In the genomic region with DNA sequence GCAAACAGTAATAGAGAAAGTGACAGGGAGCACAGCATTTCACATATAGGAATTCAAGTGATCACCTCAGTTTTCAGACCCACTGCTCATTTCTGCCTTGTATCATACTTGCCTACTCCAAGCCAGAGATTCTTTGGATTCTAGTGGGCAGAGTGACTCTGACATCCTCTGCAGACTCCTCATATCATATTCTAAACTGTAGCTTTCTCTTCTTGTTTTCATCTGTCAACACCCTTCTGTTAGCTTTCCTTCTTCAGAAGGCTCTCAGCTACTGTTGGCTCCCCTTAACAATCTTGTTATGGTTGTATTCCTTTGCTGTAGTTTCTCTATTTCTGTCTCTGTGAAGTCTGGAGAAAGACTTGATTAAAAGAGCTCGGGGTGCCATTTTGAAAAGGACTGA, we compare ENCODE assay signal across 2 cellular contexts.
TF ChIP-seq lines count a peak whose summit lies in the region.

No MANE protein-coding gene starts in this region.

TF ChIP-seq in IMR-90, 13 proteins besides CTCF, POLR2A, EP300 and RAD21:
- TF ChIP-seq, protein P1, sequence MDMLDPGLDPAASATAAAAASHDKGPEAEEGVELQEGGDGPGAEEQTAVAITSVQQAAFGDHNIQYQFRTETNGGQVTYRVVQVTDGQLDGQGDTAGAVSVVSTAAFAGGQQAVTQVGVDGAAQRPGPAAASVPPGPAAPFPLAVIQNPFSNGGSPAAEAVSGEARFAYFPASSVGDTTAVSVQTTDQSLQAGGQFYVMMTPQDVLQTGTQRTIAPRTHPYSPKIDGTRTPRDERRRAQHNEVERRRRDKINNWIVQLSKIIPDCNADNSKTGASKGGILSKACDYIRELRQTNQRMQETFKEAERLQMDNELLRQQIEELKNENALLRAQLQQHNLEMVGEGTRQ (IDR thresholded peaks at IDR 0.05; ENCODE audit: low read depth, low read length): no peak
- TF ChIP-seq RCOR1 (IDR thresholded peaks at IDR 0.05; ENCODE audit: insufficient replicate concordance, low read length) (no peak), CHD1 (IDR thresholded peaks at IDR 0.05; ENCODE audit: low read depth, low read length) (no peak), BHLHE40 (IDR thresholded peaks at IDR 0.05; ENCODE audit: low read depth, low read length) (no peak), MXI1 (IDR thresholded peaks at IDR 0.05; ENCODE audit: borderline replicate concordance, low read depth, low read length) (no peak), FOS (IDR thresholded peaks at IDR 0.05; ENCODE audit: low read depth, low read length) (no peak), NFE2L2 (IDR thresholded peaks at IDR 0.05; ENCODE audit: low read depth, low read length) (no peak), SMC3 (IDR thresholded peaks at IDR 0.05; ENCODE audit: low read depth, low read length) (no peak), MAZ (IDR thresholded peaks at IDR 0.05; ENCODE audit: borderline replicate concordance, low read depth, low read length) (no peak), MAFK (IDR thresholded peaks at IDR 0.05; ENCODE audit: low read depth, low read length) (no peak), CEBPB (IDR thresholded peaks at IDR 0.05; ENCODE audit: low read depth, low read length) (no peak), RFX5 (IDR thresholded peaks at IDR 0.05; ENCODE audit: low read depth, low read length) (no peak)
- TF ChIP-seq, protein P2, sequence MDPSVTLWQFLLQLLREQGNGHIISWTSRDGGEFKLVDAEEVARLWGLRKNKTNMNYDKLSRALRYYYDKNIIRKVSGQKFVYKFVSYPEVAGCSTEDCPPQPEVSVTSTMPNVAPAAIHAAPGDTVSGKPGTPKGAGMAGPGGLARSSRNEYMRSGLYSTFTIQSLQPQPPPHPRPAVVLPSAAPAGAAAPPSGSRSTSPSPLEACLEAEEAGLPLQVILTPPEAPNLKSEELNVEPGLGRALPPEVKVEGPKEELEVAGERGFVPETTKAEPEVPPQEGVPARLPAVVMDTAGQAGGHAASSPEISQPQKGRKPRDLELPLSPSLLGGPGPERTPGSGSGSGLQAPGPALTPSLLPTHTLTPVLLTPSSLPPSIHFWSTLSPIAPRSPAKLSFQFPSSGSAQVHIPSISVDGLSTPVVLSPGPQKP (IDR thresholded peaks at IDR 0.05; ENCODE audit: borderline replicate concordance, low read depth, low read length): no peak
TF ChIP-seq in IMR-90: peak in this region for 0.

TF ChIP-seq in SK-N-SH, 30 proteins besides CTCF, POLR2A, EP300 and RAD21:
- TF ChIP-seq USF1 (IDR thresholded peaks at IDR 0.05; ENCODE audit: borderline replicate concordance, low read depth): no peak
- TF ChIP-seq, protein P3, sequence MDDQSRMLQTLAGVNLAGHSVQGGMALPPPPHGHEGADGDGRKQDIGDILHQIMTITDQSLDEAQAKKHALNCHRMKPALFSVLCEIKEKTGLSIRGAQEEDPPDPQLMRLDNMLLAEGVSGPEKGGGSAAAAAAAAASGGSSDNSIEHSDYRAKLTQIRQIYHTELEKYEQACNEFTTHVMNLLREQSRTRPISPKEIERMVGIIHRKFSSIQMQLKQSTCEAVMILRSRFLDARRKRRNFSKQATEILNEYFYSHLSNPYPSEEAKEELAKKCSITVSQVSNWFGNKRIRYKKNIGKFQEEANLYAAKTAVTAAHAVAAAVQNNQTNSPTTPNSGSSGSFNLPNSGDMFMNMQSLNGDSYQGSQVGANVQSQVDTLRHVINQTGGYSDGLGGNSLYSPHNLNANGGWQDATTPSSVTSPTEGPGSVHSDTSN (IDR thresholded peaks at IDR 0.05): no peak
- TF ChIP-seq RXRA (IDR thresholded peaks at IDR 0.05; ENCODE audit: borderline replicate concordance, low read depth): no peak
- TF ChIP-seq GABPA (IDR thresholded peaks at IDR 0.05; ENCODE audit: low read depth): no peak
- no peak for TF ChIP-seq FOXJ3 (CRISPR knock-in tag; IDR thresholded peaks at IDR 0.05)
- TF ChIP-seq MXI1 (IDR thresholded peaks at IDR 0.05; ENCODE audit: low read depth, low read length): no peak
- TF ChIP-seq SIN3A (IDR thresholded peaks at IDR 0.05; ENCODE audit: borderline replicate concordance, low read depth, low read length): no peak
- no peak for TF ChIP-seq NRF1 (IDR thresholded peaks at IDR 0.05; ENCODE audit: low read depth, low read length)
- TF ChIP-seq NFIC (IDR thresholded peaks at IDR 0.05; ENCODE audit: borderline replicate concordance): no peak
- no peak for TF ChIP-seq EZH2phosphoT487 (IDR thresholded peaks at IDR 0.05; ENCODE audit: borderline replicate concordance, low read depth)
- TF ChIP-seq FOSL2 (IDR thresholded peaks at IDR 0.05; ENCODE audit: borderline replicate concordance, low read depth): no peak
- TF ChIP-seq MEF2A (IDR thresholded peaks at IDR 0.05; ENCODE audit: borderline replicate concordance, low read depth): no peak
- no peak for TF ChIP-seq ELF1 (IDR thresholded peaks at IDR 0.05)
- no peak for TF ChIP-seq TCF12 (IDR thresholded peaks at IDR 0.05)
- TF ChIP-seq RCOR1 (IDR thresholded peaks at IDR 0.05; ENCODE audit: low read length): no peak
